In genomic region chr1:59132353-59132752, GRCh38 we compare ENCODE assay signal across 15 cellular contexts.
"Had no signal": no experiment of that assay in that cellular context is flagged by ENCODE, and none has a peak within 500 bp of the region (broad histone marks: within the 10 kb centered on the region; RNA-seq: fewer than 3 reads in every experiment).

No MANE protein-coding gene starts in this region.

- H3K4me3 ChIP-seq: adrenal gland, cardiac muscle cell, psoas muscle, right lobe of liver, smooth muscle cell, suprapubic skin had no signal

- H3K4me2 ChIP-seq: smooth muscle cell had no signal

- ATAC-seq: activated CD4-positive, CD25-positive, alpha-beta regulatory T cell treated with anti-CD3 and anti-CD28 coated beads, Interleukin-2, amount 50 U/mL, for 24 hours; left lobe of liver; natural killer cell treated with Interleukin-12 subunit alpha and Interleukin-12 subunit beta and Interleukin-15 and Interleukin-18, amount 100 ng/mL, for 72 hours; psoas muscle; right lobe of liver; stimulated activated naive CD8-positive, alpha-beta T cell treated with anti-CD3 and anti-CD28 coated beads, Interleukin-15, Interleukin-2, amounts not matched to agents 100 U/mL and 50 U/mL, for 24 hours had no signal

- H3K27ac ChIP-seq: adrenal gland, cardiac muscle cell, psoas muscle, right lobe of liver, suprapubic skin had no signal

- H3K4me1 ChIP-seq: adrenal gland, suprapubic skin had no signal

- H3K9me3 ChIP-seq: adrenal gland, psoas muscle, right lobe of liver, suprapubic skin had no signal

- H3K27me3 ChIP-seq: adrenal gland, cardiac muscle cell, right lobe of liver, suprapubic skin had no signal

- H3K27ac Mint-ChIP-seq: activated naive CD4-positive, alpha-beta T cell treated with anti-CD3 and anti-CD28 coated beads for 36 hours; activated T-helper 2 cell treated with anti-CD3 and anti-CD28 coated beads, Interferon-gamma antibody, Interleukin-2, Interleukin-4, amounts not matched to agents 10 μg/mL and 5 μg/mL and 100 μg/mL, durations not matched to agents 14 hours and 24 hours and 36 hours; memory B cell; natural killer cell treated with Interleukin-12 subunit alpha and Interleukin-12 subunit beta and Interleukin-15 and Interleukin-18, amount 100 ng/mL, for 72 hours had no signal

- H3K36me3 ChIP-seq: adrenal gland, cardiac muscle cell, right lobe of liver, suprapubic skin had no signal

- DNase-seq: activated naive CD4-positive, alpha-beta T cell treated with anti-CD3 and anti-CD28 coated beads for 36 hours; adrenal gland; effector CD8-positive, alpha-beta T cell; psoas muscle; right lobe of liver; stimulated activated naive CD8-positive, alpha-beta T cell treated with anti-CD3 and anti-CD28 coated beads, Interleukin-15, Interleukin-2, amounts not matched to agents 100 U/mL and 50 U/mL, for 24 hours; trophoblast cell had no signal

- H3K4me3 Mint-ChIP-seq: activated naive CD4-positive, alpha-beta T cell treated with anti-CD3 and anti-CD28 coated beads for 36 hours; memory B cell; natural killer cell treated with Interleukin-12 subunit alpha and Interleukin-12 subunit beta and Interleukin-15 and Interleukin-18, amount 100 ng/mL, for 72 hours had no signal

- H3K36me3 Mint-ChIP-seq: memory B cell; natural killer cell treated with Interleukin-12 subunit alpha and Interleukin-12 subunit beta and Interleukin-15 and Interleukin-18, amount 100 ng/mL, for 72 hours had no signal

- H3K9me3 Mint-ChIP-seq: activated naive CD4-positive, alpha-beta T cell treated with anti-CD3 and anti-CD28 coated beads for 36 hours; activated T-helper 2 cell treated with anti-CD3 and anti-CD28 coated beads, Interferon-gamma antibody, Interleukin-2, Interleukin-4, amounts not matched to agents 10 μg/mL and 5 μg/mL and 100 μg/mL, durations not matched to agents 14 hours and 24 hours and 36 hours; memory B cell had no signal
